9 cellular contexts compared by ENCODE assay signal in the genomic region with DNA sequence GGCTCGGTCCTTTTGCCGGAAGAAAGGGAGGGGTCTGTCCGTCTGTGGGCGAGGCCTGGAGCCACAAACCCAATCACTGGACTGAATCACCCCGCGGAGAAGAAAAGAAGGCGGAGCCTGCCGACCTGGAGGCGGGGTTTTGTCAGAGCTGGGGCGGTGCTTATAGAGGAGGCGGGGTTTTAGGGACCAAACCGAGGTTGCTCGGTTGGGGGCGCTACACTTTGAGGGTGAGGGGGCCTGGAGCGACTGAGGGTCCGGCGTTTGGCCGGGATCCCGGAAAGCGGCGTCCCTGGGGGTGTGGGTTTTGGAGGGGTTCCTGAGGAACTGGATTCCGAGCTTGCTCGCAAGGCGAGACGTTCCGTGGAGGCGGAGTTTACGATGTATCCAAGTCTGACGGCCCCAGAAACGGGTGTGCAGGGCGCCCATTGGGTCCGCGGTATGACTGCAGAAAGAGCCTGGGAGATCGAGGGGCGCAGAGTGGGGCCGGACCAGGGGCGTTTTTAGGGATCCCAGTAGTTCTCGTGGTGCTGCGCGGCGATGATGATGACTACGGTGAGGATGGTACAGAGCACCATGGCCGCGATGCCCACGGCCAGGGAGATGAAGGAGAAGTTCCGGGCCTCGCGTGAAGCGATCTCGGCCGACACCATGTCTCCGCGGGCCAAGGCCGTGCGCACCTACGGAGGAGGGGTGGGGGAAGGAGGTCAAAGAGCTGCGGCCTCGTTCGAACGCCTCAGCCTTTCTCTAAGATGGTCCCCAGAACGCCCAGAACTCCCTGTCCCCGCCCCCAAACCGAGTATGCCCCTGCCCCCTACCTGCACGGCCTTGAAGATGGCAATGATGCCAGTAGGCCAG. TPM values are rescaled to one million over a fixed set of nuclear protein-coding genes. Genes with fewer than 3 reads are reported as not detected.
DNase-seq lines count a peak whose midpoint lies in the region; ATAC-seq, FAIRE-seq and TF ChIP-seq lines count a peak whose summit lies in the region.
"Had no signal": no experiment of that assay in that cellular context is flagged by ENCODE, and none has a peak within 500 bp of the region (broad histone marks: within the 10 kb centered on the region; RNA-seq: fewer than 3 reads in every experiment).

No MANE protein-coding gene starts in this region.

- no peak overlapping the region for H3K9ac ChIP-seq in astrocyte (ENCODE audit: low read length)

- TF ChIP-seq CTCF in WTC11 (IDR thresholded peaks at IDR 0.05) (peak; percentile 46; the same call in 1 of the 2 replicates), astrocyte (IDR thresholded peaks at IDR 0.05; ENCODE audit: insufficient read depth, low read depth, low read length) (no peak), left lung (IDR thresholded peaks at IDR 0.05) (no peak), mesothelial cell of epicardium (IDR thresholded peaks at IDR 0.05; ENCODE audit: unreplicated experiment) (no peak)

- peaks cover 37% of the 10 kb centered on the region for H3K27me3 ChIP-seq in astrocyte (ENCODE audit: insufficient read depth, low read length)
- peaks cover 32 to 76% of the 10 kb centered on the region in 2 donors for H3K27me3 ChIP-seq in left lung

- H3K4me2 ChIP-seq in astrocyte (ENCODE audit: low read length), result peak overlapping the region; percentile 66

- H3K27ac Mint-ChIP-seq in WTC11 (no peak overlapping the region), astrocyte (ENCODE audit: unreplicated experiment) (no peak overlapping the region), mesothelial cell of epicardium (no peak overlapping the region)

- H3K4me1 Mint-ChIP-seq in WTC11, result peaks cover 51% of the 10 kb centered on the region
- H3K4me1 Mint-ChIP-seq in astrocyte (ENCODE audit: low read depth, unreplicated experiment), result peaks cover 22% of the 10 kb centered on the region
- H3K4me1 Mint-ChIP-seq in mesothelial cell of epicardium, result peaks cover 44% of the 10 kb centered on the region

- H2AFZ ChIP-seq in astrocyte (ENCODE audit: low read depth, low read length), result peak overlapping the region; percentile 61

- H3K4me1 ChIP-seq in astrocyte (ENCODE audit: insufficient read depth, low read length), result peaks cover 16% of the 10 kb centered on the region
- peaks cover 9 to 31% of the 10 kb centered on the region in 2 donors for H3K4me1 ChIP-seq in left lung

- no peaks in the 10 kb centered on the region for H3K79me2 ChIP-seq in astrocyte (ENCODE audit: insufficient read depth, low read length)

- CTCF ChIA-PET in WTC11 (lab: Charles Lee), result interaction anchor here (0.5 to 2.9 kb wide), 22 partner anchors 8 to 1168 kb away, joined by 3 to 38 read pairs (median 4); a partner anchor contains a TSS

- H3K27ac ChIP-seq in astrocyte (ENCODE audit: low read depth, low read length), result no peak overlapping the region
- no peak overlapping the region for H3K27ac ChIP-seq in left lung

- DNase-seq in WTC11 (ENCODE audit: low spot score), result peak; percentile 96
- DNase-seq in astrocyte (ENCODE audit: low read depth), result peak; percentile 6
- DNase-seq in left lung, result peak; percentile 71 to 87
- DNase-seq in stimulated activated CD8-positive, alpha-beta memory T cell treated with anti-CD3 and anti-CD28 coated beads, Interleukin-15, amount 100 ng/mL, for 1 hour (ENCODE audit: low read depth), result peak; percentile 47
- DNase-seq in cerebellar nuclear complex (lab: John Stamatoyannopoulos, UW), result no peak
- DNase-seq in NCI-H1694 (lab: John Stamatoyannopoulos, UW), result no peak
- DNase-seq in mesothelial cell of epicardium (ENCODE audit: low spot score in 2 of 2, unreplicated experiment in 2 of 2), result no peak

- H3K36me3 ChIP-seq in astrocyte (ENCODE audit: insufficient read depth, low read length) (no peaks in the 10 kb centered on the region), left lung (no peaks in the 10 kb centered on the region)

- no peak for FAIRE-seq in astrocyte (lab: Jason Lieb, UNC)
- FAIRE-seq: islet of Langerhans had no signal

- H3K36me3 Mint-ChIP-seq in WTC11, result no peaks in the 10 kb centered on the region
- peaks cover 6% of the 10 kb centered on the region for H3K36me3 Mint-ChIP-seq in astrocyte (ENCODE audit: low read depth, unreplicated experiment)
- peaks cover 3% of the 10 kb centered on the region for H3K36me3 Mint-ChIP-seq in mesothelial cell of epicardium

- H3K27me3 Mint-ChIP-seq in WTC11 (ENCODE audit: low read depth) (peaks cover 65% of the 10 kb centered on the region), astrocyte (ENCODE audit: low read depth, unreplicated experiment) (peaks cover 33% of the 10 kb centered on the region), mesothelial cell of epicardium (ENCODE audit: low read depth) (peaks cover 5% of the 10 kb centered on the region)

- POLR2A ChIA-PET in WTC11 (lab: Charles Lee), result interaction anchor here (0.6 to 1.6 kb wide), 4 partner anchors 10 to 735 kb away, joined by 3 to 4 read pairs (median 3); a partner anchor contains a TSS

- H3K9me3 Mint-ChIP-seq in WTC11 (no peaks in the 10 kb centered on the region), astrocyte (ENCODE audit: unreplicated experiment) (peaks cover 9% of the 10 kb centered on the region), mesothelial cell of epicardium (no peaks in the 10 kb centered on the region)

- no peaks in the 10 kb centered on the region for H4K20me1 ChIP-seq in astrocyte (ENCODE audit: insufficient read depth, low read length)

- ATAC-seq in WTC11 (peak; percentile 74), left lung (peak; percentile 47), HG03196 (IDR thresholded peaks at IDR 0.05; ENCODE audit: unreplicated experiment) (no peak)

- intact Hi-C loops in left lung (cut with DNase I), result no loop called here

- peak overlapping the region; percentile 35 for H3K4me3 ChIP-seq in astrocyte (ENCODE audit: insufficient read depth, low read depth, low read length)
- H3K4me3 ChIP-seq in left lung, result peak overlapping the region in 1 of 2 donors; percentile 29

- H3K9me3 ChIP-seq in astrocyte (ENCODE audit: insufficient read depth, low read depth, low read length), result no peaks in the 10 kb centered on the region
- H3K9me3 ChIP-seq in left lung, result no peaks in the 10 kb centered on the region

- peak overlapping the region; percentile 95 for H3K4me3 Mint-ChIP-seq in WTC11
- peak overlapping the region; percentile 71 for H3K4me3 Mint-ChIP-seq in astrocyte (ENCODE audit: unreplicated experiment)
- no peak overlapping the region for H3K4me3 Mint-ChIP-seq in mesothelial cell of epicardium

TF ChIP-seq in WTC11, 78 proteins besides CTCF, POLR2A, EP300 and RAD21 (continues in another document):
- TF ChIP-seq, protein P1, sequence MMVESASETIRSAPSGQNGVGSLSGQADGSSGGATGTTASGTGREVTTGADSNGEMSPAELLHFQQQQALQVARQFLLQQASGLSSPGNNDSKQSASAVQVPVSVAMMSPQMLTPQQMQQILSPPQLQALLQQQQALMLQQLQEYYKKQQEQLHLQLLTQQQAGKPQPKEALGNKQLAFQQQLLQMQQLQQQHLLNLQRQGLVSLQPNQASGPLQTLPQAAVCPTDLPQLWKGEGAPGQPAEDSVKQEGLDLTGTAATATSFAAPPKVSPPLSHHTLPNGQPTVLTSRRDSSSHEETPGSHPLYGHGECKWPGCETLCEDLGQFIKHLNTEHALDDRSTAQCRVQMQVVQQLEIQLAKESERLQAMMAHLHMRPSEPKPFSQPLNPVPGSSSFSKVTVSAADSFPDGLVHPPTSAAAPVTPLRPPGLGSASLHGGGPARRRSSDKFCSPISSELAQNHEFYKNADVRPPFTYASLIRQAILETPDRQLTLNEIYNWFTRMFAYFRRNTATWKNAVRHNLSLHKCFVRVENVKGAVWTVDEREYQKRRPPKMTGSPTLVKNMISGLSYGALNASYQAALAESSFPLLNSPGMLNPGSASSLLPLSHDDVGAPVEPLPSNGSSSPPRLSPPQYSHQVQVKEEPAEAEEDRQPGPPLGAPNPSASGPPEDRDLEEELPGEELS (CRISPR knock-in tag; IDR thresholded peaks at IDR 0.05), result no peak
- TF ChIP-seq ZNF219 (CRISPR knock-in tag; IDR thresholded peaks at IDR 0.05; ENCODE audit: borderline replicate concordance), result no peak

RNA-seq across cellular contexts. Expression of a gene that starts 2.8 kb away (rescaled TPM):
- 1.4 to 2.2 TPM (median 1.6 TPM) in 3 replicates for total RNA-seq in WTC11 (2021)
- 0.45 and 0.67 TPM in 2 replicates for total RNA-seq in astrocyte
- total RNA-seq in left lung, result 1 to 10 TPM; 1.0 to 1.6 TPM
- 3.0 to 4.5 TPM (median 3.4 TPM) in 3 replicates for total RNA-seq in mesothelial cell of epicardium

RNA-seq across cellular contexts. Expression of a gene that starts 5.0 kb away (rescaled TPM):
- total RNA-seq in WTC11 (2021), result 30.0 to 33.8 TPM (median 31.6 TPM) in 3 replicates
- 25.6 and 33.0 TPM in 2 replicates for total RNA-seq in astrocyte
- 10 to 100 TPM in 1 of 2 donors, 1 to 10 TPM in 1; 8.9 to 17.9 TPM for total RNA-seq in left lung
- total RNA-seq in mesothelial cell of epicardium, result 49.3 to 58.6 TPM (median 51.5 TPM) in 3 replicates

RNA-seq across cellular contexts. Expression of a gene that starts 15.4 kb away (rescaled TPM):
- 15.7 to 17.5 TPM (median 17.4 TPM) in 3 replicates for total RNA-seq in WTC11 (2021)
- total RNA-seq in astrocyte, result 10.4 and 13.3 TPM in 2 replicates
- 10 to 100 TPM in 1 of 2 donors, 1 to 10 TPM in 1; 8.1 to 10.1 TPM for total RNA-seq in left lung
- 45.7 to 48.3 TPM (median 45.7 TPM) in 3 replicates for total RNA-seq in mesothelial cell of epicardium

RNA-seq across cellular contexts. Expression of a gene that starts 18.9 kb away (rescaled TPM):
- 8.2 to 9.0 TPM (median 8.4 TPM) in 3 replicates for total RNA-seq in WTC11 (2021)
- total RNA-seq in astrocyte, result 5.2 TPM in 2 replicates
- 1 to 10 TPM; 3.6 to 5.3 TPM for total RNA-seq in left lung
- total RNA-seq in mesothelial cell of epicardium, result 5.4 to 6.0 TPM (median 6.0 TPM) in 3 replicates

RNA-seq across cellular contexts. Expression of a gene that starts 20.9 kb away (rescaled TPM):
- total RNA-seq in WTC11 (2021) (46.1 to 49.1 TPM (median 47.5 TPM) in 3 replicates), astrocyte (68.7 and 70.1 TPM in 2 replicates), left lung (10 to 100 TPM; 70.7 to 72.1 TPM), mesothelial cell of epicardium (95.8 to 99.8 TPM (median 96.3 TPM) in 3 replicates)

Comparison
In these comparisons a context has a peak if more than half of its experiments do, and no peak if none do; other contexts are left out.
1. DNase-seq: peak in WTC11 (single experiment), astrocyte (single experiment), left lung (2 of 2) and stimulated activated CD8-positive, alpha-beta memory T cell treated with anti-CD3 and anti-CD28 coated beads, Interleukin-15, amount 100 ng/mL, for 1 hour (single experiment); none in cerebellar nuclear complex (0 of 2), NCI-H1694 (single experiment) and mesothelial cell of epicardium (0 of 2).